16 cellular contexts compared by ENCODE assay signal in the genomic region with DNA sequence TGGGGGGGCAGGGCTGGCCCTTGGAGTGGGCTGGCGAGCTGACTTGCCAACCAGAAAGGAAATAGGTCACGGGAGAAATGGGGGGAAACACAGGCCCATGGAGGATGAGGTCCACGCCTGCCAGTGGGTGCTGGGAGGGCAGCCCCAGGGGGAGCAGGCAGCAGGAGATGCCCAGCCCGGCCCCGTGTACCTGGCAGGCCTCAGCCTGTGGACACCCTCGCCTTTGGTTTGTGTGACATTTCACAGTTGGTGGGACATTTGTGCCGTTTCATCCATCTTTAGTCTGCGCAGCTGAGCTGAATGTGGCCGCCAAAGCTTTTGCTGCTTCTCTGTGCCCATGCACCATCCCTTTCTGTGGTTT.
A peak's percentile ranks its signal among the peaks of the same experiment; 100 is the strongest.
DNase-seq lines count a peak whose midpoint lies in the region; ATAC-seq and TF ChIP-seq lines count a peak whose summit lies in the region.
"Had no signal": no experiment of that assay in that cellular context is flagged by ENCODE, and none has a peak within 500 bp of the region (broad histone marks: within the 10 kb centered on the region; RNA-seq: fewer than 3 reads in every experiment).

No MANE protein-coding gene starts in this region.

- H3K9me3 ChIP-seq in OCI-LY1 (ENCODE audit: low read length) (no peaks in the 10 kb centered on the region), mucosa of descending colon (no peaks in the 10 kb centered on the region)
- no peaks in the 10 kb centered on the region for H3K9me3 ChIP-seq in naive thymus-derived CD4-positive, alpha-beta T cell (ENCODE audit: control insufficient read depth in 2 of 3, low read length in 3 of 3)
- H3K9me3 ChIP-seq in CD8-positive, alpha-beta memory T cell (ENCODE audit: low read length), result no peaks in the 10 kb centered on the region
- H3K9me3 ChIP-seq: gastrocnemius medialis had no signal

- TF ChIP-seq POLR2A in erythroblast (IDR thresholded peaks at IDR 0.05; ENCODE audit: low read length), result no peak

- H3F3A ChIP-seq in OCI-LY1 (ENCODE audit: insufficient read depth, low read length), result peaks cover 12% of the 10 kb centered on the region

- peak; percentile 14 for ATAC-seq in GM21529 (IDR thresholded peaks at IDR 0.05; ENCODE audit: unreplicated experiment)
- no peak for ATAC-seq in naive thymus-derived CD4-positive, alpha-beta T cell
- ATAC-seq in mucosa of descending colon, result no peak
- ATAC-seq: gastrocnemius medialis had no signal

- H3K9ac ChIP-seq in OCI-LY1 (ENCODE audit: low read length), result peak overlapping the region; percentile 71

- H4K20me1 ChIP-seq in OCI-LY1 (ENCODE audit: insufficient read depth, low read length), result no peaks in the 10 kb centered on the region

- no peak overlapping the region for H2AFZ ChIP-seq in OCI-LY1 (ENCODE audit: low read length)

- CTCF ChIA-PET in naive thymus-derived CD4-positive, alpha-beta T cell (lab: Charles Lee), result interaction anchor here (0.6 kb wide), 1 partner anchor 206 kb away, joined by 3 read pairs; no protein-coding TSS in a partner anchor
- CTCF ChIA-PET in CD8-positive, alpha-beta memory T cell (lab: Charles Lee), result no interaction called here

- intact Hi-C loops in naive thymus-derived CD4-positive, alpha-beta T cell (cut with micrococcal nuclease), result loop anchor here in 1 of 2 donors (10.0 kb wide), 1 partner anchor 157 kb away; no protein-coding TSS in a partner anchor
- intact Hi-C loops in mucosa of descending colon (cut with DNase I, micrococcal nuclease), result no loop called here

- peak overlapping the region in 8 of 10 donors; percentile 37 to 79 (median 48) for H3K4me3 Mint-ChIP-seq in naive thymus-derived CD4-positive, alpha-beta T cell
- no peak overlapping the region for H3K4me3 Mint-ChIP-seq in CD8-positive, alpha-beta memory T cell
- H3K4me3 Mint-ChIP-seq: activated T-helper 1 cell treated with anti-CD3 and anti-CD28 coated beads, Interleukin-12 subunit alpha, Interleukin-12 subunit beta, Interleukin-2, Interleukin-4 antibody, amounts not matched to agents 30 ng/mL and 10 ng/mL and 1 ng/mL, durations not matched to agents 14 hours and 24 hours and 36 hours had no signal

- peaks cover 74% of the 10 kb centered on the region for H3K4me1 ChIP-seq in OCI-LY1 (ENCODE audit: insufficient read depth, low read length, severe bottlenecking)
- peaks cover 0 to 52% of the 10 kb centered on the region in 2 donors for H3K4me1 ChIP-seq in naive thymus-derived CD4-positive, alpha-beta T cell (ENCODE audit: control insufficient read depth in 2 of 2, insufficient read depth in 2 of 2, low read length in 2 of 2)
- no peaks in the 10 kb centered on the region for H3K4me1 ChIP-seq in mucosa of descending colon (ENCODE audit: low read depth)
- peaks cover 35% of the 10 kb centered on the region for H3K4me1 ChIP-seq in CD8-positive, alpha-beta memory T cell (ENCODE audit: insufficient read depth, low read length)
- H3K4me1 ChIP-seq: BE2C had no signal

- peaks cover 0 to 62% (median 26%) of the 10 kb centered on the region in 5 donors for H3K36me3 Mint-ChIP-seq in naive thymus-derived CD4-positive, alpha-beta T cell
- peaks cover 9 to 60% (median 14%) of the 10 kb centered on the region in 3 donors for H3K36me3 Mint-ChIP-seq in CD8-positive, alpha-beta memory T cell

- POLR2A ChIA-PET in naive thymus-derived CD4-positive, alpha-beta T cell (lab: Charles Lee), result interaction anchor here (0.7 to 1.0 kb wide), 2 partner anchors 44 to 49 kb away, joined by 3 to 4 read pairs; no protein-coding TSS in a partner anchor
- POLR2A ChIA-PET in CD8-positive, alpha-beta memory T cell (lab: Charles Lee), result no interaction called here

- no peak for TF ChIP-seq CTCF in OCI-LY1 (IDR thresholded peaks at IDR 0.05; ENCODE audit: low read length)
- no peak for TF ChIP-seq CTCF in mucosa of descending colon (IDR thresholded peaks at IDR 0.05)

- peak overlapping the region; percentile 98 for H3K27ac ChIP-seq in OCI-LY1 (ENCODE audit: low read depth, low read length, poor library complexity, severe bottlenecking)
- peak overlapping the region; percentile 70 for H3K27ac ChIP-seq in naive thymus-derived CD4-positive, alpha-beta T cell (ENCODE audit: low read depth, low read length)
- no peak overlapping the region for H3K27ac ChIP-seq in CD8-positive, alpha-beta memory T cell (ENCODE audit: low read depth, low read length)
- H3K27ac ChIP-seq: gastrocnemius medialis had no signal

- peak overlapping the region; percentile 85 to 96 (median 90) for H3K27ac Mint-ChIP-seq in naive thymus-derived CD4-positive, alpha-beta T cell
- no peak overlapping the region for H3K27ac Mint-ChIP-seq in CD8-positive, alpha-beta memory T cell

- no peaks in the 10 kb centered on the region for H3K27me3 ChIP-seq in OCI-LY1 (ENCODE audit: insufficient read depth, low read length)
- H3K27me3 ChIP-seq in naive thymus-derived CD4-positive, alpha-beta T cell (ENCODE audit: control insufficient read depth in 2 of 2, insufficient read depth in 2 of 2, low read length in 2 of 2), result no peaks in the 10 kb centered on the region
- no peaks in the 10 kb centered on the region for H3K27me3 ChIP-seq in CD8-positive, alpha-beta memory T cell (ENCODE audit: insufficient read depth, low read length, poor library complexity, severe bottlenecking)
- H3K27me3 ChIP-seq: BE2C, gastrocnemius medialis had no signal

- H3K36me3 ChIP-seq in OCI-LY1 (ENCODE audit: insufficient read depth, low read length) (peaks cover 84% of the 10 kb centered on the region), mucosa of descending colon (ENCODE audit: low read depth) (no peaks in the 10 kb centered on the region)
- H3K36me3 ChIP-seq in naive thymus-derived CD4-positive, alpha-beta T cell (ENCODE audit: control insufficient read depth in 2 of 3, insufficient read depth in 3 of 3, low read length in 3 of 3), result no peaks in the 10 kb centered on the region
- H3K36me3 ChIP-seq in CD8-positive, alpha-beta memory T cell (ENCODE audit: insufficient read depth, low read length), result peaks cover 4% of the 10 kb centered on the region
- H3K36me3 ChIP-seq: BE2C, gastrocnemius medialis had no signal

- H3K9me2 ChIP-seq in OCI-LY1 (ENCODE audit: low read depth, low read length), result no peaks in the 10 kb centered on the region

- peak overlapping the region; percentile 3; the same call in 1 of the 2 replicates for H3K4me3 ChIP-seq in GM08714 (ENCODE audit: low read length)
- peak overlapping the region; percentile 38 for H3K4me3 ChIP-seq in OCI-LY1 (ENCODE audit: low read depth, low read length, poor library complexity, severe bottlenecking)
- no peak overlapping the region for H3K4me3 ChIP-seq in naive thymus-derived CD4-positive, alpha-beta T cell (ENCODE audit: low read length)
- H3K4me3 ChIP-seq in mucosa of descending colon, result no peak overlapping the region
- H3K4me3 ChIP-seq in CD8-positive, alpha-beta memory T cell (ENCODE audit: low read length), result no peak overlapping the region
- H3K4me3 ChIP-seq: gastrocnemius medialis had no signal

- peaks cover 29 to 92% (median 77%) of the 10 kb centered on the region in 7 donors for H3K4me1 Mint-ChIP-seq in naive thymus-derived CD4-positive, alpha-beta T cell
- H3K4me1 Mint-ChIP-seq in CD8-positive, alpha-beta memory T cell, result peaks cover 15 to 40% (median 37%) of the 10 kb centered on the region in 3 donors

- H3K27me3 Mint-ChIP-seq in naive thymus-derived CD4-positive, alpha-beta T cell, result no peaks in the 10 kb centered on the region
- peaks cover 0 to 1% of the 10 kb centered on the region in 2 donors for H3K27me3 Mint-ChIP-seq in CD8-positive, alpha-beta memory T cell

- peak overlapping the region; percentile 74 for H3K4me2 ChIP-seq in OCI-LY1 (ENCODE audit: low read length)

- H3K9me3 Mint-ChIP-seq in naive thymus-derived CD4-positive, alpha-beta T cell, result peaks cover 0 to 4% (median 0%) of the 10 kb centered on the region in 11 donors
- no peaks in the 10 kb centered on the region for H3K9me3 Mint-ChIP-seq in CD8-positive, alpha-beta memory T cell

- H3K79me2 ChIP-seq in OCI-LY1 (ENCODE audit: insufficient read depth, low read length), result peaks cover 23% of the 10 kb centered on the region

- no peak for DNase-seq in naive thymus-derived CD4-positive, alpha-beta T cell
- no peak for DNase-seq in stimulated activated naive CD4-positive, alpha-beta T cell treated with Interleukin-2 at 50 U/mL for 16 hours (lab: John Stamatoyannopoulos, UW)
- DNase-seq in erythroblast (lab: John Stamatoyannopoulos, UW), result no peak
- no peak for DNase-seq in mucosa of descending colon
- no peak for DNase-seq in CD8-positive, alpha-beta memory T cell
- DNase-seq: activated CD4-positive, CD25-positive, alpha-beta regulatory T cell treated with anti-CD3 and anti-CD28 coated beads, Interleukin-2, amount 50 U/mL, for 72 hours; BE2C; gastrocnemius medialis; kidney glomerular epithelial cell; NCI-H2227 treated with DMSO at 0.1 percent for 48 hours; retina; stimulated activated CD4-positive, alpha-beta T cell treated with anti-CD3 and anti-CD28 coated beads, Interleukin-4, amount 100 ng/mL, for 4 hours had no signal

Comparison
In these comparisons a context has a peak if more than half of its experiments do, and no peak if none do; other contexts are left out.
1. H3K4me3 ChIP-seq: peak in GM08714 (single experiment) and OCI-LY1 (single experiment); none in naive thymus-derived CD4-positive, alpha-beta T cell (single experiment), mucosa of descending colon (single experiment) and CD8-positive, alpha-beta memory T cell (single experiment).
2. H3K27ac Mint-ChIP-seq: peak in naive thymus-derived CD4-positive, alpha-beta T cell (9 of 9); none in CD8-positive, alpha-beta memory T cell (0 of 8).
3. H3K4me3 Mint-ChIP-seq: peak in naive thymus-derived CD4-positive, alpha-beta T cell (8 of 10); none in CD8-positive, alpha-beta memory T cell (0 of 7).